24 cellular contexts compared by ENCODE assay signal in the genomic region with DNA sequence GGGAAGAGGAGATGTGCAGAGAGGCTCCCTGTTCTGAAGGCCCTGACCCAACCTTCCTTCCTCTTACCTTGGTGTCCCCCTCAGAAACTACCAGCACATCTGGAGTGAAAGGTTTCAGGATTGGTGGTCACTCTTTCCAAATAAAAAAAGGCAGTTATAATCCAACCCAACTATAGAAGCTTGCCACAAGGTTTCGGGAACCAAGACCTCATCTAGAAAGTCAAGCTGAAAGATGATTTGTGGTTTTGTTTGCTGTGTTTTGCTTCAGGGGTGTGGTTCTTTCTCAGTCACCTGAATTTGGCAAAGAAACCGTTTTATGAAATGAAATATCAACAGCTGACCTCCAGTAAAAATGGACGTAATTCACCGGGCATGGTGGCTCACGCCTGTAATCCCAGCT. TPM values are rescaled to one million over a fixed set of nuclear protein-coding genes. Genes with fewer than 3 reads are reported as not detected.
"Had no signal": no experiment of that assay in that cellular context is flagged by ENCODE, and none has a peak within 500 bp of the region (broad histone marks: within the 10 kb centered on the region; RNA-seq: fewer than 3 reads in every experiment).

No MANE protein-coding gene starts in this region.

- H3K4me1 Mint-ChIP-seq: endodermal cell; naive thymus-derived CD8-positive, alpha-beta T cell; neural progenitor cell had no signal

- H3K9me3 ChIP-seq: esophagus squamous epithelium, gastrocnemius medialis, left ventricle myocardium inferior, thoracic aorta had no signal

- H3K9me3 Mint-ChIP-seq: activated naive CD4-positive, alpha-beta T cell treated with anti-CD3 and anti-CD28 coated beads, Interleukin-2, amount 10 ng/mL, durations not matched to agents 7 days and 5 days; naive thymus-derived CD8-positive, alpha-beta T cell; type B pancreatic cell had no signal

- H3K27me3 ChIP-seq: esophagus squamous epithelium, gastrocnemius medialis, neural progenitor cell had no signal

- DNase-seq: activated CD4-positive, alpha-beta T cell treated with anti-CD3 and anti-CD28 coated beads for 48 hours; activated CD8-positive, alpha-beta memory T cell treated with anti-CD3 and anti-CD28 coated beads, Interleukin-2, amount 50 U/mL, for 48 hours; activated effector memory CD4-positive, alpha-beta T cell treated with anti-CD3 and anti-CD28 coated beads, Interleukin-2, amount 50 U/mL, for 16 hours; activated naive CD4-positive, alpha-beta T cell treated with anti-CD3 and anti-CD28 coated beads, Interleukin-2, amount 10 ng/mL, durations not matched to agents 7 days and 5 days; activated T-cell treated with anti-CD3 and anti-CD28 coated beads, Interleukin-2, amount 50 U/mL, for 48 hours; amygdala; cerebellar nuclear complex; endodermal cell; esophagus squamous epithelium; gastrocnemius medialis; hippocampal formation; kidney glomerular epithelial cell; left ventricle myocardium inferior; naive thymus-derived CD8-positive, alpha-beta T cell; stimulated activated CD4-positive, alpha-beta T cell treated with anti-CD3 and anti-CD28 coated beads, Interleukin-2, amount 100 ng/mL, for 48 hours; stimulated activated CD8-positive, alpha-beta memory T cell treated with anti-CD3 and anti-CD28 coated beads, Interleukin-4, amount 100 ng/mL, for 48 hours; stimulated activated naive CD4-positive, alpha-beta T cell had no signal

- H3K36me3 ChIP-seq: neural progenitor cell had no signal

- H3K27ac Mint-ChIP-seq: activated naive CD4-positive, alpha-beta T cell treated with anti-CD3 and anti-CD28 coated beads, Interleukin-2, amount 10 ng/mL, durations not matched to agents 7 days and 5 days; endodermal cell; neural progenitor cell; progenitor cell of endocrine pancreas; type B pancreatic cell had no signal

- H3K4me3 Mint-ChIP-seq: activated naive CD4-positive, alpha-beta T cell treated with anti-CD3 and anti-CD28 coated beads, Interleukin-2, amount 10 ng/mL, durations not matched to agents 7 days and 5 days; endodermal cell; naive thymus-derived CD8-positive, alpha-beta T cell; neural progenitor cell; type B pancreatic cell had no signal

- H3K27ac ChIP-seq: coronary artery, esophagus squamous epithelium, gastrocnemius medialis, left ventricle myocardium inferior, neural progenitor cell, thoracic aorta had no signal

- ATAC-seq: gastrocnemius medialis; naive thymus-derived CD8-positive, alpha-beta T cell had no signal

- H3K4me3 ChIP-seq: coronary artery, esophagus squamous epithelium, gastrocnemius medialis, left ventricle myocardium inferior, neural progenitor cell, thoracic aorta had no signal

- H3K4me1 ChIP-seq: esophagus squamous epithelium, gastrocnemius medialis, left ventricle myocardium inferior, neural progenitor cell had no signal

- H3K27me3 Mint-ChIP-seq: activated naive CD4-positive, alpha-beta T cell treated with anti-CD3 and anti-CD28 coated beads, Interleukin-2, amount 10 ng/mL, durations not matched to agents 7 days and 5 days; naive thymus-derived CD8-positive, alpha-beta T cell; progenitor cell of endocrine pancreas; type B pancreatic cell had no signal

RNA-seq across cellular contexts. Expression of gene EVPLL, which starts 33.6 kb away (rescaled TPM):
- total RNA-seq: endodermal cell; gastrocnemius medialis; left ventricle myocardium inferior; lung microvascular endothelial cell; naive thymus-derived CD8-positive, alpha-beta T cell; progenitor cell of endocrine pancreas; T-helper 1 cell treated with Interleukin-12 subunit alpha and Interleukin-12 subunit beta and Interleukin-4 antibody, amounts not matched to agents 30 ng/mL and 1 ng/mL, for 36 hours; thoracic aorta had no signal
